In the genomic region with DNA sequence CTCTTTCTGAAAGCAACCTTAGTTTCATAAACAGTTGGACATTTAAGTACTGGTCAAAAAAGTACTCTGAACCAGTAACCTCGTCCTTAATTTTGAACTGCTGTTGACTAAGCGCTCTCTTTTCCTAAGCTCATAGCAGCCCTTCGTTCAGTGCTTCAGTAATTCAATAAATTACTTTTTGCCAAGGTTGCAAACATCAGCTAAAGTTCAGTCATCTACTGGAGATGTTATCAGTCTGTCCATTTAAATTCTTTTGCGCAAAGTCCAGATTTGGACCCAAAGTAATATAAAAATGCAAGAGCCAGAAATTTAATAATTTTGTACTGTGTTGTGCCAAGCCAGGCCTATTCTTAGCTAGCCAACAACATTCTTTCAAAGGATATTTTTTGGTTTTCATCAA, we compare ENCODE assay signal across 7 cellular contexts. TPM values are rescaled to one million over a fixed set of nuclear protein-coding genes. Genes with fewer than 3 reads are reported as not detected.
"Had no signal": no experiment of that assay in that cellular context is flagged by ENCODE, and none has a peak within 500 bp of the region (broad histone marks: within the 10 kb centered on the region; RNA-seq: fewer than 3 reads in every experiment).

No MANE protein-coding gene starts in this region.

- H3K27ac ChIP-seq: HL-60 had no signal

- H3K4me3 ChIP-seq: K562 had no signal

- ATAC-seq: HepG2, K562 had no signal

- DNase-seq: IMR-90, KBM-7 had no signal

RNA-seq across cellular contexts. Expression of a gene that starts 22.6 kb away (rescaled TPM):
- total RNA-seq: HepG2, HT1080, IMR-90, K562 had no signal
- polyA plus RNA-seq: HepG2, IgD-negative memory B cell, IMR-90, K562 had no signal
